ENCODE assay signal across 8 cellular contexts in genomic region chr16:84600343-84601229, GRCh38. TPM values are rescaled to one million over a fixed set of nuclear protein-coding genes. Genes with fewer than 3 reads are reported as not detected.
A peak's percentile ranks its signal among the peaks of the same experiment; 100 is the strongest.
DNase-seq lines count a peak whose midpoint lies in the region; ATAC-seq and TF ChIP-seq lines count a peak whose summit lies in the region.

No MANE protein-coding gene starts in this region.

- H3K27ac ChIP-seq in heart left ventricle (peak overlapping the region in 7 of 12 donors; percentile 1 to 93 (median 52)), RWPE2 (ENCODE audit: poor library complexity, severe bottlenecking) (peak overlapping the region; percentile 57)

- H3K9ac ChIP-seq in skeletal muscle satellite cell (ENCODE audit: low read depth, low read length): peak overlapping the region; percentile 57

- no peaks in the 10 kb centered on the region for H3K9me3 Mint-ChIP-seq in effector memory CD8-positive, alpha-beta T cell

- peak in 2 of 4 donors; percentile 27 to 50 for ATAC-seq in heart left ventricle
- ATAC-seq in Right ventricle myocardium superior (ENCODE audit: poor library complexity): no peak
- ATAC-seq in HG02973 (IDR thresholded peaks at IDR 0.05; ENCODE audit: unreplicated experiment): peak; percentile 58
- no peak for ATAC-seq in RWPE2 (ENCODE audit: low read depth)
- ATAC-seq in effector memory CD8-positive, alpha-beta T cell (replicated peaks): peak; percentile 69

- TF ChIP-seq CTCF in heart left ventricle (IDR thresholded peaks at IDR 0.05) (no peak), RWPE2 (IDR thresholded peaks at IDR 0.05; ENCODE audit: poor library complexity, severe bottlenecking) (no peak)

- peaks cover 0 to 4% (median 0%) of the 10 kb centered on the region in 12 donors for H3K9me3 ChIP-seq in heart left ventricle
- peaks cover 4% of the 10 kb centered on the region for H3K9me3 ChIP-seq in RWPE2 (ENCODE audit: severe bottlenecking)
- H3K9me3 ChIP-seq in skeletal muscle satellite cell (replicated peaks; ENCODE audit: low read length): no peaks in the 10 kb centered on the region

- H3K27me3 ChIP-seq in heart left ventricle (no peaks in the 10 kb centered on the region), RWPE2 (ENCODE audit: insufficient read depth, poor library complexity, severe bottlenecking) (no peaks in the 10 kb centered on the region), skeletal muscle satellite cell (ENCODE audit: control insufficient read depth, insufficient read depth, low read length) (no peaks in the 10 kb centered on the region)

- intact Hi-C loops in heart left ventricle (cut with DNase I): no loop called here
- intact Hi-C loops in Right ventricle myocardium superior (cut with DNase I): no loop called here

- H3K36me3 ChIP-seq in heart left ventricle: peaks cover 0 to 4% (median 0%) of the 10 kb centered on the region in 9 donors
- H3K36me3 ChIP-seq in RWPE2 (ENCODE audit: low read depth): peaks cover 56% of the 10 kb centered on the region
- peaks cover 9% of the 10 kb centered on the region for H3K36me3 ChIP-seq in skeletal muscle satellite cell (ENCODE audit: insufficient read depth, low read length)

- in situ Hi-C loops in ACHN (cut with HindIII; ENCODE audit: low pct_ligation_motif_present, low pct_unique_long_range_greater_than_20kb, low sequenced_read_pairs): no loop called here

- DNase-seq in heart left ventricle (no peak), Right ventricle myocardium superior (no peak), RWPE2 (ENCODE audit: low spot score) (no peak), ACHN (no peak)
- DNase-seq in effector memory CD8-positive, alpha-beta T cell: no peak
- no peak for DNase-seq in effector CD8-positive, alpha-beta T cell (lab: John Stamatoyannopoulos, UW)

- WGBS in heart left ventricle, 4 donors: 83 to 89% (median 88%) methylated on average over 25 of the region's 25 CpGs

- peak overlapping the region; percentile 83 to 97 for H3K4me3 Mint-ChIP-seq in effector memory CD8-positive, alpha-beta T cell

- H3K4me1 ChIP-seq in heart left ventricle (peaks cover 0 to 92% (median 10%) of the 10 kb centered on the region in 12 donors), RWPE2 (ENCODE audit: insufficient read depth, poor library complexity, severe bottlenecking) (peaks cover 22% of the 10 kb centered on the region), skeletal muscle satellite cell (ENCODE audit: control insufficient read depth, insufficient read depth, low read length) (peaks cover 51% of the 10 kb centered on the region)

- H3K4me3 ChIP-seq in heart left ventricle: peak overlapping the region in 3 of 12 donors; percentile 33 to 41 (median 39)
- H3K4me3 ChIP-seq in RWPE2 (ENCODE audit: severe bottlenecking): no peak overlapping the region
- peak overlapping the region; percentile 18 for H3K4me3 ChIP-seq in skeletal muscle satellite cell (ENCODE audit: low read length)

- H3K4me1 Mint-ChIP-seq in effector memory CD8-positive, alpha-beta T cell (ENCODE audit: low read depth in 2 of 2): peaks cover 58 to 67% of the 10 kb centered on the region in 2 donors

- peak overlapping the region; percentile 86 to 92 for H3K27ac Mint-ChIP-seq in effector memory CD8-positive, alpha-beta T cell

- H3K4me2 ChIP-seq in skeletal muscle satellite cell (ENCODE audit: low read length): peak overlapping the region; percentile 72

- no peak for TF ChIP-seq POLR2A in heart left ventricle (IDR thresholded peaks at IDR 0.05)

- peaks cover 37% of the 10 kb centered on the region for H3K36me3 Mint-ChIP-seq in effector memory CD8-positive, alpha-beta T cell (ENCODE audit: insufficient read depth)

- H3K27me3 Mint-ChIP-seq in effector memory CD8-positive, alpha-beta T cell: peaks cover 0 to 6% of the 10 kb centered on the region in 2 donors

RNA-seq across cellular contexts. Expression of gene COTL1, which starts 17.3 kb away (rescaled TPM):
- total RNA-seq in heart left ventricle (100 to 1,000 TPM in 1 of 9 donors, 10 to 100 TPM in 5, 1 to 10 TPM in 3; 6.8 to 120 (median 11.0) TPM), Right ventricle myocardium superior (14.4 TPM)
- polyA plus RNA-seq in heart left ventricle: 10 to 100 TPM in 1 of 2 donors, 1 to 10 TPM in 1; 5.2 to 23.8 TPM
- 279 and 447 TPM in 2 replicates for total RNA-seq in skeletal muscle satellite cell (2012; rRNA removed)

RNA-seq across cellular contexts. Expression of gene KLHL36, which starts 47.7 kb away (rescaled TPM):
- total RNA-seq in heart left ventricle: 10 to 100 TPM; 44.0 to 93.0 (median 62.0) TPM
- 10 to 100 TPM; 19.2 to 39.2 TPM for polyA plus RNA-seq in heart left ventricle
- 66.1 TPM for total RNA-seq in Right ventricle myocardium superior
- 46.6 and 50.5 TPM in 2 replicates for total RNA-seq in skeletal muscle satellite cell (2012; rRNA removed)

Comparison
In these comparisons a context has a peak if more than half of its experiments do, and no peak if none do; other contexts are left out.
1. ATAC-seq: peak in HG02973 (single experiment) and effector memory CD8-positive, alpha-beta T cell (single experiment); none in Right ventricle myocardium superior (single experiment) and RWPE2 (single experiment).